Comparison of ENCODE assay signal across 30 cellular contexts in genomic region chr4:179328627-179329026, GRCh38.
"Had no signal": no experiment of that assay in that cellular context is flagged by ENCODE, and none has a peak within 500 bp of the region (broad histone marks: within the 10 kb centered on the region; RNA-seq: fewer than 3 reads in every experiment).

No MANE protein-coding gene starts in this region.

- DNase-seq: activated CD4-positive, alpha-beta T cell treated with anti-CD3 and anti-CD28 coated beads for 36 hours; activated CD4-positive, alpha-beta T cell treated with anti-CD3 and anti-CD28 coated beads, Interleukin-2, amount 10 ng/mL, durations not matched to agents 7 days and 5 days; activated CD4-positive, alpha-beta T cell treated with anti-CD3 and anti-CD28 coated beads, Interleukin-2, amount 50 U/mL, for 48 hours; activated CD8-positive, alpha-beta T cell treated with anti-CD3 and anti-CD28 coated beads, Interleukin-2, amount 10 ng/mL, durations not matched to agents 7 days and 5 days; activated gamma-delta T cell; activated naive CD4-positive, alpha-beta T cell treated with Interleukin-2 at 50 U/mL for 16 hours; activated naive CD8-positive, alpha-beta T cell treated with anti-CD3 and anti-CD28 coated beads, Interleukin-2, amount 10 ng/mL, durations not matched to agents 7 days and 5 days; activated T-cell treated with anti-CD3 and anti-CD28 coated beads, Interleukin-2, amount 50 U/mL, for 24 hours; amygdala; Karpas-422; KBM-7; NCI-H1048; NCI-H1105 treated with DMSO at 0.1 percent for 48 hours; NCI-H1436; NCI-H1694; NCI-H1930; NCI-H2081 treated with DMSO at 0.1 percent for 48 hours; NCI-H510A treated with DMSO at 0.1 percent for 48 hours; NCI-H526 treated with DMSO at 0.1 percent for 48 hours; PC-9; Right ventricle myocardium superior; SW 1271; T-helper 1 cell; T-helper 2 cell; T-helper 9 cell had no signal

- H3K9me3 ChIP-seq: ascending aorta had no signal

- H3K36me3 ChIP-seq: ascending aorta, cardiac muscle cell had no signal

- H3K27ac ChIP-seq: ascending aorta, cardiac muscle cell, PC-9, RWPE1 had no signal

- H3K27me3 ChIP-seq: ascending aorta, cardiac muscle cell had no signal

- FAIRE-seq: RCC 7860 had no signal

- ATAC-seq: activated CD4-positive, alpha-beta T cell treated with anti-CD3 and anti-CD28 coated beads for 36 hours; activated CD4-positive, CD25-positive, alpha-beta regulatory T cell treated with anti-CD3 and anti-CD28 coated beads, Interleukin-2, amount 50 U/mL, for 24 hours; activated CD8-positive, alpha-beta T cell treated with anti-CD3 and anti-CD28 coated beads, Interleukin-2, amount 10 ng/mL, durations not matched to agents 7 days and 5 days had no signal

- H3K4me2 ChIP-seq: PC-9 had no signal

- H2AFZ ChIP-seq: PC-9 had no signal

- H3K4me3 ChIP-seq: ascending aorta, cardiac muscle cell, PC-9 had no signal

- H3K4me1 ChIP-seq: ascending aorta had no signal
